In the genomic region with DNA sequence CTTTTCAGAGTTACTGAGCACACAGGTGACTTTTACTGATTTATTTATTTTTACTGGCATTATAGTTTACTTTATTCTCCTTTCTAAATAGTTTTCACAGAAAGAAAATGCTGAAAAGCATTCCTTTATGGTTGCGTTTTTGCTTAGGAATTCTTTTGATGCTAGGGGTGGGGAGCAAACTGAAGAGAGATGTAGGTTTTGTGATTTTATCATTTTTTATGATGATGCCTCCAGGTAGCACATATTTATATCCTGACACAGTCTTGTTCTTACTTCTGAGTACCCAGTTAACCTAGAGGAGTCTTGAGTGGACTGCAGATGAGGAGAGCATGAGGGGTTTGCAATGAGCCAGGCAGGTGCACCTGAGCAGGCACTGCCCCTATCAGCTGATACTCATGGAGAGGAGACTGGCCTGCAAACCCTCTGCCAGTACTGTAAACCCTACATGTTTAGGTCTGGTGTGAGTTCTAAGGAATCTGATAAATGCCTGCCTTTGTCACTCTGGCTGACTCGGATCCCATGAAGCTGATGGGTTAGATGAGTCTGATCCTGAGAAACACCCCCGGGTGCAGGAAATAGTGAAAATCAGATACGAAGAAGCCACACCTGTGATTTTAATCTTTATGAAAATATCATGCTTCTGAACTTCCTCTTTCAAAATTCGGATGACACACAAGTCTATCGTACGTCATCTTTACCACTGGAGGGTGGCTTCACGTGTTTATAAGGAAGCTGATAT, we compare ENCODE assay signal across 1 cellular context.
TF ChIP-seq lines count a peak whose summit lies in the region.

No MANE protein-coding gene starts in this region.

TF ChIP-seq in WTC11, 78 proteins besides CTCF, POLR2A, EP300 and RAD21 (continued from another document):
- TF ChIP-seq, protein P1, sequence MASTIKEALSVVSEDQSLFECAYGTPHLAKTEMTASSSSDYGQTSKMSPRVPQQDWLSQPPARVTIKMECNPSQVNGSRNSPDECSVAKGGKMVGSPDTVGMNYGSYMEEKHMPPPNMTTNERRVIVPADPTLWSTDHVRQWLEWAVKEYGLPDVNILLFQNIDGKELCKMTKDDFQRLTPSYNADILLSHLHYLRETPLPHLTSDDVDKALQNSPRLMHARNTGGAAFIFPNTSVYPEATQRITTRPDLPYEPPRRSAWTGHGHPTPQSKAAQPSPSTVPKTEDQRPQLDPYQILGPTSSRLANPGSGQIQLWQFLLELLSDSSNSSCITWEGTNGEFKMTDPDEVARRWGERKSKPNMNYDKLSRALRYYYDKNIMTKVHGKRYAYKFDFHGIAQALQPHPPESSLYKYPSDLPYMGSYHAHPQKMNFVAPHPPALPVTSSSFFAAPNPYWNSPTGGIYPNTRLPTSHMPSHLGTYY (CRISPR knock-in tag; IDR thresholded peaks at IDR 0.05) = no peak
- TF ChIP-seq HMGA2 (CRISPR knock-in tag; IDR thresholded peaks at IDR 0.05) = no peak
- TF ChIP-seq CBFB (CRISPR knock-in tag; IDR thresholded peaks at IDR 0.05; ENCODE audit: low read depth) = no peak
- TF ChIP-seq IRF2 (CRISPR knock-in tag; IDR thresholded peaks at IDR 0.05; ENCODE audit: borderline replicate concordance, low read depth) = no peak
- TF ChIP-seq NR3C1 (CRISPR knock-in tag; conservative IDR thresholded peaks at IDR 0.05; ENCODE audit: low read depth) = no peak
- TF ChIP-seq, protein P2, sequence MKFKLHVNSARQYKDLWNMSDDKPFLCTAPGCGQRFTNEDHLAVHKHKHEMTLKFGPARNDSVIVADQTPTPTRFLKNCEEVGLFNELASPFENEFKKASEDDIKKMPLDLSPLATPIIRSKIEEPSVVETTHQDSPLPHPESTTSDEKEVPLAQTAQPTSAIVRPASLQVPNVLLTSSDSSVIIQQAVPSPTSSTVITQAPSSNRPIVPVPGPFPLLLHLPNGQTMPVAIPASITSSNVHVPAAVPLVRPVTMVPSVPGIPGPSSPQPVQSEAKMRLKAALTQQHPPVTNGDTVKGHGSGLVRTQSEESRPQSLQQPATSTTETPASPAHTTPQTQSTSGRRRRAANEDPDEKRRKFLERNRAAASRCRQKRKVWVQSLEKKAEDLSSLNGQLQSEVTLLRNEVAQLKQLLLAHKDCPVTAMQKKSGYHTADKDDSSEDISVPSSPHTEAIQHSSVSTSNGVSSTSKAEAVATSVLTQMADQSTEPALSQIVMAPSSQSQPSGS (CRISPR knock-in tag; IDR thresholded peaks at IDR 0.05; ENCODE audit: borderline replicate concordance, low read depth) = no peak
- TF ChIP-seq, protein P3, sequence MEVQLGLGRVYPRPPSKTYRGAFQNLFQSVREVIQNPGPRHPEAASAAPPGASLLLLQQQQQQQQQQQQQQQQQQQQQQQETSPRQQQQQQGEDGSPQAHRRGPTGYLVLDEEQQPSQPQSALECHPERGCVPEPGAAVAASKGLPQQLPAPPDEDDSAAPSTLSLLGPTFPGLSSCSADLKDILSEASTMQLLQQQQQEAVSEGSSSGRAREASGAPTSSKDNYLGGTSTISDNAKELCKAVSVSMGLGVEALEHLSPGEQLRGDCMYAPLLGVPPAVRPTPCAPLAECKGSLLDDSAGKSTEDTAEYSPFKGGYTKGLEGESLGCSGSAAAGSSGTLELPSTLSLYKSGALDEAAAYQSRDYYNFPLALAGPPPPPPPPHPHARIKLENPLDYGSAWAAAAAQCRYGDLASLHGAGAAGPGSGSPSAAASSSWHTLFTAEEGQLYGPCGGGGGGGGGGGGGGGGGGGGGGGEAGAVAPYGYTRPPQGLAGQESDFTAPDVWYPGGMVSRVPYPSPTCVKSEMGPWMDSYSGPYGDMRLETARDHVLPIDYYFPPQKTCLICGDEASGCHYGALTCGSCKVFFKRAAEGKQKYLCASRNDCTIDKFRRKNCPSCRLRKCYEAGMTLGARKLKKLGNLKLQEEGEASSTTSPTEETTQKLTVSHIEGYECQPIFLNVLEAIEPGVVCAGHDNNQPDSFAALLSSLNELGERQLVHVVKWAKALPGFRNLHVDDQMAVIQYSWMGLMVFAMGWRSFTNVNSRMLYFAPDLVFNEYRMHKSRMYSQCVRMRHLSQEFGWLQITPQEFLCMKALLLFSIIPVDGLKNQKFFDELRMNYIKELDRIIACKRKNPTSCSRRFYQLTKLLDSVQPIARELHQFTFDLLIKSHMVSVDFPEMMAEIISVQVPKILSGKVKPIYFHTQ (CRISPR knock-in tag; IDR thresholded peaks at IDR 0.05) = no peak
- TF ChIP-seq SMAD4 (CRISPR knock-in tag; IDR thresholded peaks at IDR 0.05) = no peak
- TF ChIP-seq TP53 (CRISPR knock-in tag; IDR thresholded peaks at IDR 0.05) = no peak
- TF ChIP-seq SMAD3 (CRISPR knock-in tag; IDR thresholded peaks at IDR 0.05; ENCODE audit: borderline replicate concordance) = no peak
- TF ChIP-seq ZNF138 (CRISPR knock-in tag; conservative IDR thresholded peaks at IDR 0.05) = no peak
- no peak for TF ChIP-seq NR1H2 (CRISPR knock-in tag; IDR thresholded peaks at IDR 0.05)
